ENCODE assay signal across 39 cellular contexts in the genomic region with DNA sequence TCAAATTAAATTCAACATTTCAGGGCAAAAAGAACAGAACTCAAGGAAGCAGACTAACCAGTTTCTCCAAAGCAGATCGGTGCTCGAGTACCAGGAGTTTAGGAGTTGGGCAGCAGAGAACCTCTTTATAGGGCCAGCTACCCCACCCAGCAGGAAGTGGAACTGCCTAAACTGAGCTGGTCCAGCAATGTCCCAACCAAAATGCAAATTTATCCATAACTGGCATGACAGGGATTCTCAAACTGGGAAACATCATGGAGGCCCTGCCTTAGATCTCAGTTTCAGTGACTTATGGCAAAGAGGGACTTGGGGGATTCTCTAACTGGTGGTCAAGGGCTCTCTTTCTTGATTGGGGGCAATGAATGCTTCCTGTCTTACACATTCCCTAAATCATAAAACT. TPM values are rescaled to one million over a fixed set of nuclear protein-coding genes. Genes with fewer than 3 reads are reported as not detected.
"Had no signal": no experiment of that assay in that cellular context is flagged by ENCODE, and none has a peak within 500 bp of the region (broad histone marks: within the 10 kb centered on the region; RNA-seq: fewer than 3 reads in every experiment).

A gene (minus strand): TSS at position 101 of the 400 bp plus-strand sequence. CDS start 772 bp downstream, outside the sequence.

- H3K36me3 Mint-ChIP-seq: activated CD4-positive, alpha-beta memory T cell treated with anti-CD3 and anti-CD28 coated beads for 36 hours; activated naive CD4-positive, alpha-beta T cell treated with anti-CD3 and anti-CD28 coated beads, Interleukin-2, amount 50 U/mL, for 72 hours; activated naive CD8-positive, alpha-beta T cell treated with anti-CD3 and anti-CD28 coated beads for 36 hours had no signal

- H3K4me3 ChIP-seq: adrenal gland, body of pancreas, breast epithelium had no signal

- H3K9me3 ChIP-seq: adrenal gland, body of pancreas, breast epithelium had no signal

- H3K4me1 Mint-ChIP-seq: activated B cell treated with CpG ODN at 0.5 μM for 24 hours; activated CD4-positive, alpha-beta T cell treated with anti-CD3 and anti-CD28 coated beads, Interleukin-2, amount 10 ng/mL, durations not matched to agents 24 days and 14 days; activated naive CD8-positive, alpha-beta T cell treated with anti-CD3 and anti-CD28 coated beads for 36 hours; activated T-helper 17 cell treated with anti-CD3 and anti-CD28 coated beads, Interleukin-2, amount 50 U/mL, for 72 hours had no signal

- H3K4me1 ChIP-seq: adrenal gland, body of pancreas, breast epithelium had no signal

- H3K27ac ChIP-seq: adrenal gland, body of pancreas, brain microvascular endothelial cell, breast epithelium, VCaP had no signal

- H3K27ac Mint-ChIP-seq: activated B cell treated with CpG ODN at 0.5 μM for 24 hours; activated CD4-positive, alpha-beta memory T cell treated with anti-CD3 and anti-CD28 coated beads for 36 hours; activated CD4-positive, alpha-beta T cell treated with anti-CD3 and anti-CD28 coated beads, Interleukin-2, amount 10 ng/mL, durations not matched to agents 24 days and 14 days; activated CD8-positive, alpha-beta T cell treated with anti-CD3 and anti-CD28 coated beads for 36 hours; activated naive CD4-positive, alpha-beta T cell treated with anti-CD3 and anti-CD28 coated beads for 36 hours; activated naive CD4-positive, alpha-beta T cell treated with anti-CD3 and anti-CD28 coated beads, Interleukin-2, amount 50 U/mL, for 72 hours; activated naive CD8-positive, alpha-beta T cell treated with anti-CD3 and anti-CD28 coated beads for 36 hours; activated T-cell treated with anti-CD3 and anti-CD28 coated beads, Interleukin-2, amount 50 U/mL, for 72 hours; activated T-helper 1 cell treated with anti-CD3 and anti-CD28 coated beads, Interleukin-12 subunit alpha, Interleukin-12 subunit beta, Interleukin-2, Interleukin-4 antibody, amounts not matched to agents 30 ng/mL and 10 ng/mL and 1 ng/mL, durations not matched to agents 14 hours and 24 hours and 36 hours; activated T-helper 17 cell treated with anti-CD3 and anti-CD28 coated beads, Interleukin-2, amount 50 U/mL, for 72 hours; T-helper 1 cell treated with Interleukin-12 subunit alpha and Interleukin-12 subunit beta and Interleukin-4 antibody, amounts not matched to agents 30 μg/mL and 1 μg/mL, for 36 hours; T-helper 2 cell treated with Interferon-gamma antibody and Interleukin-4, amounts not matched to agents 5 μg/mL and 100 μg/mL, for 36 hours had no signal

- H3K4me3 Mint-ChIP-seq: activated B cell treated with CpG ODN at 0.5 μM for 24 hours; activated CD4-positive, alpha-beta memory T cell treated with anti-CD3 and anti-CD28 coated beads for 36 hours; activated CD4-positive, alpha-beta T cell treated with anti-CD3 and anti-CD28 coated beads, Interleukin-2, amount 10 ng/mL, durations not matched to agents 24 days and 14 days; activated CD8-positive, alpha-beta T cell treated with anti-CD3 and anti-CD28 coated beads for 36 hours; activated naive CD4-positive, alpha-beta T cell treated with anti-CD3 and anti-CD28 coated beads for 36 hours; activated naive CD8-positive, alpha-beta T cell treated with anti-CD3 and anti-CD28 coated beads for 36 hours; activated T-cell treated with anti-CD3 and anti-CD28 coated beads, Interleukin-2, amount 50 U/mL, for 4 hours; activated T-cell treated with anti-CD3 and anti-CD28 coated beads, Interleukin-2, amount 50 U/mL, for 72 hours; activated T-helper 1 cell treated with anti-CD3 and anti-CD28 coated beads, Interleukin-12 subunit alpha, Interleukin-12 subunit beta, Interleukin-2, Interleukin-4 antibody, amounts not matched to agents 30 ng/mL and 10 ng/mL and 1 ng/mL, durations not matched to agents 14 hours and 24 hours and 36 hours; activated T-helper 17 cell treated with anti-CD3 and anti-CD28 coated beads, Interleukin-2, amount 50 U/mL, for 72 hours; T-helper 1 cell treated with Interleukin-12 subunit alpha and Interleukin-12 subunit beta and Interleukin-4 antibody, amounts not matched to agents 30 μg/mL and 1 μg/mL, for 36 hours; T-helper 2 cell treated with Interferon-gamma antibody and Interleukin-4, amounts not matched to agents 5 μg/mL and 100 μg/mL, for 36 hours had no signal

- H3K27me3 ChIP-seq: adrenal gland, body of pancreas, brain microvascular endothelial cell, breast epithelium had no signal

- DNase-seq: activated B cell treated with CpG ODN at 0.5 μM for 24 hours; activated CD4-positive, alpha-beta memory T cell treated with anti-CD3 and anti-CD28 coated beads for 36 hours; activated CD4-positive, alpha-beta T cell treated with anti-CD3 and anti-CD28 coated beads for 4 hours; activated CD4-positive, alpha-beta T cell treated with anti-CD3 and anti-CD28 coated beads, Interleukin-2, amount 10 ng/mL, durations not matched to agents 24 days and 14 days; activated CD4-positive, alpha-beta T cell treated with anti-CD3 and anti-CD28 coated beads, Interleukin-2, amount 50 U/mL, for 1 hour; activated CD4-positive, alpha-beta T cell treated with anti-CD3 and anti-CD28 coated beads, Interleukin-2, amount 50 U/mL, for 4 hours; activated CD4-positive, CD25-positive, alpha-beta regulatory T cell treated with anti-CD3 and anti-CD28 coated beads, Interleukin-2, amount 50 U/mL, for 72 hours; activated CD8-positive, alpha-beta memory T cell treated with anti-CD3 and anti-CD28 coated beads, Interleukin-2, amount 50 U/mL, for 4 hours; activated CD8-positive, alpha-beta T cell treated with anti-CD3 and anti-CD28 coated beads for 36 hours; activated effector memory CD4-positive, alpha-beta T cell treated with anti-CD3 and anti-CD28 coated beads, Interleukin-2, amount 50 U/mL, for 16 hours; activated gamma-delta T cell treated with Interleukin-2 at 50 U/mL for 16 hours; activated naive CD4-positive, alpha-beta T cell; activated naive CD4-positive, alpha-beta T cell treated with anti-CD3 and anti-CD28 coated beads for 36 hours; activated naive CD4-positive, alpha-beta T cell treated with anti-CD3 and anti-CD28 coated beads, Interleukin-2, amount 50 U/mL, for 16 hours; activated naive CD8-positive, alpha-beta T cell treated with anti-CD3 and anti-CD28 coated beads for 36 hours; activated T-cell treated with anti-CD3 and anti-CD28 coated beads for 4 hours; activated T-cell treated with anti-CD3 and anti-CD28 coated beads, Interleukin-2, amount 50 U/mL, for 1 hour; activated T-cell treated with anti-CD3 and anti-CD28 coated beads, Interleukin-2, amount 50 U/mL, for 4 hours; activated T-cell treated with anti-CD3 and anti-CD28 coated beads, Interleukin-2, amount 50 U/mL, for 72 hours; adrenal gland; amniotic stem cell; aorta; body of pancreas; brain microvascular endothelial cell; central memory CD4-positive, alpha-beta T cell; T-helper 1 cell; T-helper 2 cell; T-helper 9 cell had no signal

- H3K9me3 Mint-ChIP-seq: activated B cell treated with CpG ODN at 0.5 μM for 24 hours; activated CD4-positive, alpha-beta memory T cell treated with anti-CD3 and anti-CD28 coated beads for 36 hours; activated CD4-positive, alpha-beta T cell treated with anti-CD3 and anti-CD28 coated beads, Interleukin-2, amount 10 ng/mL, durations not matched to agents 24 days and 14 days; activated CD8-positive, alpha-beta T cell treated with anti-CD3 and anti-CD28 coated beads for 36 hours; activated naive CD4-positive, alpha-beta T cell treated with anti-CD3 and anti-CD28 coated beads for 36 hours; activated naive CD4-positive, alpha-beta T cell treated with anti-CD3 and anti-CD28 coated beads, Interleukin-2, amount 50 U/mL, for 72 hours; activated naive CD8-positive, alpha-beta T cell treated with anti-CD3 and anti-CD28 coated beads for 36 hours; activated T-cell treated with anti-CD3 and anti-CD28 coated beads, Interleukin-2, amount 50 U/mL, for 4 hours; activated T-cell treated with anti-CD3 and anti-CD28 coated beads, Interleukin-2, amount 50 U/mL, for 72 hours; activated T-helper 1 cell treated with anti-CD3 and anti-CD28 coated beads, Interleukin-12 subunit alpha, Interleukin-12 subunit beta, Interleukin-2, Interleukin-4 antibody, amounts not matched to agents 30 ng/mL and 10 ng/mL and 1 ng/mL, durations not matched to agents 14 hours and 24 hours and 36 hours; activated T-helper 17 cell treated with anti-CD3 and anti-CD28 coated beads, Interleukin-2, amount 50 U/mL, for 72 hours; T-helper 1 cell treated with Interleukin-12 subunit alpha and Interleukin-12 subunit beta and Interleukin-4 antibody, amounts not matched to agents 30 μg/mL and 1 μg/mL, for 36 hours; T-helper 2 cell treated with Interferon-gamma antibody and Interleukin-4, amounts not matched to agents 5 μg/mL and 100 μg/mL, for 36 hours had no signal

- H3K36me3 ChIP-seq: adrenal gland, brain microvascular endothelial cell, breast epithelium had no signal

RNA-seq across cellular contexts. Expression of the gene that starts here (rescaled TPM):
- total RNA-seq: activated B cell treated with CpG ODN at 0.5 μM for 24 hours; activated CD4-positive, alpha-beta memory T cell treated with anti-CD3 and anti-CD28 coated beads for 36 hours; activated CD4-positive, alpha-beta T cell treated with anti-CD3 and anti-CD28 coated beads, Interleukin-2, amount 10 ng/mL, durations not matched to agents 24 days and 14 days; activated CD8-positive, alpha-beta memory T cell treated with anti-CD3 and anti-CD28 coated beads for 36 hours; activated CD8-positive, alpha-beta T cell treated with anti-CD3 and anti-CD28 coated beads for 36 hours; activated naive CD4-positive, alpha-beta T cell treated with anti-CD3 and anti-CD28 coated beads for 36 hours; activated naive CD4-positive, alpha-beta T cell treated with anti-CD3 and anti-CD28 coated beads, Interleukin-2, amount 50 U/mL, for 72 hours; activated naive CD8-positive, alpha-beta T cell treated with anti-CD3 and anti-CD28 coated beads for 36 hours; activated T-cell treated with anti-CD3 and anti-CD28 coated beads, Interleukin-2, amount 50 U/mL, for 4 hours; activated T-cell treated with anti-CD3 and anti-CD28 coated beads, Interleukin-2, amount 50 U/mL, for 72 hours; activated T-helper 1 cell treated with anti-CD3 and anti-CD28 coated beads, Interleukin-12 subunit alpha, Interleukin-12 subunit beta, Interleukin-2, Interleukin-4 antibody, amounts not matched to agents 30 ng/mL and 10 ng/mL and 1 ng/mL, durations not matched to agents 14 hours and 24 hours and 36 hours; activated T-helper 17 cell treated with anti-CD3 and anti-CD28 coated beads, Interleukin-2, amount 50 U/mL, for 72 hours; adrenal gland; aorta; astrocyte; body of pancreas; breast epithelium; cardiac septum; cerebellum had no signal
- polyA plus RNA-seq: adrenal gland, aorta had no signal
